In genomic region chr2:128644156-128644555, GRCh38 we compare ENCODE assay signal across 20 cellular contexts.
DNase-seq lines count a peak whose midpoint lies in the region; ATAC-seq and TF ChIP-seq lines count a peak whose summit lies in the region.
"Had no signal": no experiment of that assay in that cellular context is flagged by ENCODE, and none has a peak within 500 bp of the region (broad histone marks: within the 10 kb centered on the region; RNA-seq: fewer than 3 reads in every experiment).

No MANE protein-coding gene starts in this region.

- no peaks in the 10 kb centered on the region for H3K4me1 ChIP-seq in suprapubic skin
- H3K4me1 ChIP-seq: esophagus squamous epithelium, psoas muscle had no signal

- H3K4me1 Mint-ChIP-seq in T-helper 2 cell treated with Interferon-gamma antibody and Interleukin-4, amounts not matched to agents 5 μg/mL and 100 μg/mL, for 36 hours (ENCODE audit: low read depth), result peaks cover 2% of the 10 kb centered on the region

- H3K4me3 ChIP-seq in suprapubic skin (no peak overlapping the region), WERI-Rb-1 (ENCODE audit: low read depth, low read length) (no peak overlapping the region)
- H3K4me3 ChIP-seq: dorsolateral prefrontal cortex, esophagus squamous epithelium, psoas muscle, thoracic aorta had no signal

- 86% methylated on average over 4 of the region's 6 CpGs for WGBS in suprapubic skin

- peaks cover 27% of the 10 kb centered on the region for H3K27me3 Mint-ChIP-seq in T-helper 2 cell treated with Interferon-gamma antibody and Interleukin-4, amounts not matched to agents 5 μg/mL and 100 μg/mL, for 36 hours (ENCODE audit: low read depth)

- H3K27ac ChIP-seq in suprapubic skin, result no peak overlapping the region
- no peak overlapping the region for H3K27ac ChIP-seq in WERI-Rb-1
- H3K27ac ChIP-seq: brain microvascular endothelial cell, dorsolateral prefrontal cortex, esophagus squamous epithelium, psoas muscle, thoracic aorta had no signal

- H3K36me3 Mint-ChIP-seq in T-helper 2 cell treated with Interferon-gamma antibody and Interleukin-4, amounts not matched to agents 5 μg/mL and 100 μg/mL, for 36 hours (ENCODE audit: low read depth), result no peaks in the 10 kb centered on the region
- H3K36me3 Mint-ChIP-seq: activated naive CD8-positive, alpha-beta T cell treated with anti-CD3 and anti-CD28 coated beads, Interleukin-2, amount 10 ng/mL, durations not matched to agents 7 days and 5 days; naive thymus-derived CD4-positive, alpha-beta T cell had no signal

- no peak for ATAC-seq in left lobe of liver
- ATAC-seq: naive thymus-derived CD4-positive, alpha-beta T cell; psoas muscle had no signal

- H3K9me3 Mint-ChIP-seq in T-helper 2 cell treated with Interferon-gamma antibody and Interleukin-4, amounts not matched to agents 5 μg/mL and 100 μg/mL, for 36 hours, result no peaks in the 10 kb centered on the region
- H3K9me3 Mint-ChIP-seq: activated CD4-positive, alpha-beta T cell treated with anti-CD3 and anti-CD28 coated beads, Interleukin-2, amount 10 ng/mL, durations not matched to agents 7 days and 5 days; activated naive CD8-positive, alpha-beta T cell treated with anti-CD3 and anti-CD28 coated beads, Interleukin-2, amount 10 ng/mL, durations not matched to agents 7 days and 5 days; naive thymus-derived CD4-positive, alpha-beta T cell had no signal

- H3K4me3 Mint-ChIP-seq in T-helper 2 cell treated with Interferon-gamma antibody and Interleukin-4, amounts not matched to agents 5 μg/mL and 100 μg/mL, for 36 hours, result no peak overlapping the region
- H3K4me3 Mint-ChIP-seq: activated CD4-positive, alpha-beta T cell treated with anti-CD3 and anti-CD28 coated beads, Interleukin-2, amount 10 ng/mL, durations not matched to agents 7 days and 5 days; activated naive CD8-positive, alpha-beta T cell treated with anti-CD3 and anti-CD28 coated beads, Interleukin-2, amount 10 ng/mL, durations not matched to agents 7 days and 5 days; naive thymus-derived CD4-positive, alpha-beta T cell had no signal

- TF ChIP-seq EP300 in suprapubic skin (IDR thresholded peaks at IDR 0.05), result no peak

- DNase-seq in T-helper 2 cell treated with Interferon-gamma antibody and Interleukin-4, amounts not matched to agents 5 μg/mL and 100 μg/mL, for 36 hours (ENCODE audit: low spot score), result peak; percentile 0
- DNase-seq in T-helper 2 cell, result no peak
- DNase-seq in astrocyte of the hippocampus (ENCODE audit: low read depth, low spot score), result peak; percentile 72
- peak; percentile 28 for DNase-seq in left lobe of liver (ENCODE audit: low spot score)
- peak; percentile 24 to 63 for DNase-seq in suprapubic skin (ENCODE audit: low spot score in 2 of 2)
- no peak for DNase-seq in WERI-Rb-1
- no peak for DNase-seq in epidermal melanocyte (ENCODE audit: insufficient read length, low spot score)
- no peak for DNase-seq in Ammon's horn (ENCODE audit: low spot score)
- DNase-seq: activated CD4-positive, alpha-beta T cell treated with anti-CD3 and anti-CD28 coated beads, Interleukin-2, amount 10 ng/mL, durations not matched to agents 7 days and 5 days; activated naive CD8-positive, alpha-beta T cell treated with anti-CD3 and anti-CD28 coated beads, Interleukin-2, amount 10 ng/mL, durations not matched to agents 7 days and 5 days; brain microvascular endothelial cell; C1 segment of cervical spinal cord; esophagus squamous epithelium; naive thymus-derived CD4-positive, alpha-beta T cell; NCI-H1436; NCI-H226; psoas muscle; stimulated activated CD4-positive, alpha-beta T cell treated with anti-CD3 and anti-CD28 coated beads, Interleukin-12 subunit alpha, Interleukin-12 subunit beta, amount 100 ng/mL, for 4 hours had no signal

- H3K27me3 ChIP-seq in suprapubic skin, result no peaks in the 10 kb centered on the region
- H3K27me3 ChIP-seq in WERI-Rb-1 (ENCODE audit: insufficient read depth, low read depth, severe bottlenecking), result no peaks in the 10 kb centered on the region
- H3K27me3 ChIP-seq: brain microvascular endothelial cell, dorsolateral prefrontal cortex, esophagus squamous epithelium had no signal

- no peaks in the 10 kb centered on the region for H3K9me3 ChIP-seq in suprapubic skin
- H3K9me3 ChIP-seq in WERI-Rb-1 (ENCODE audit: severe bottlenecking), result no peaks in the 10 kb centered on the region
- H3K9me3 ChIP-seq: esophagus squamous epithelium, psoas muscle, thoracic aorta had no signal

- TF ChIP-seq POLR2A in suprapubic skin (IDR thresholded peaks at IDR 0.05), result no peak

- TF ChIP-seq CTCF in suprapubic skin (IDR thresholded peaks at IDR 0.05) (no peak), WERI-Rb-1 (IDR thresholded peaks at IDR 0.05; ENCODE audit: low read depth, low read length) (no peak)

- no peaks in the 10 kb centered on the region for H3K36me3 ChIP-seq in suprapubic skin
- no peaks in the 10 kb centered on the region for H3K36me3 ChIP-seq in WERI-Rb-1
- H3K36me3 ChIP-seq: brain microvascular endothelial cell, esophagus squamous epithelium, thoracic aorta had no signal

- H3K27ac Mint-ChIP-seq in T-helper 2 cell treated with Interferon-gamma antibody and Interleukin-4, amounts not matched to agents 5 μg/mL and 100 μg/mL, for 36 hours, result no peak overlapping the region
- H3K27ac Mint-ChIP-seq: activated CD4-positive, alpha-beta T cell treated with anti-CD3 and anti-CD28 coated beads, Interleukin-2, amount 10 ng/mL, durations not matched to agents 7 days and 5 days; activated naive CD8-positive, alpha-beta T cell treated with anti-CD3 and anti-CD28 coated beads, Interleukin-2, amount 10 ng/mL, durations not matched to agents 7 days and 5 days; naive thymus-derived CD4-positive, alpha-beta T cell had no signal

Comparison
In these comparisons a context has a peak if more than half of its experiments do, and no peak if none do; other contexts are left out.
1. DNase-seq: peak in T-helper 2 cell treated with Interferon-gamma antibody and Interleukin-4, amounts not matched to agents 5 μg/mL and 100 μg/mL, for 36 hours (single experiment), astrocyte of the hippocampus (single experiment), left lobe of liver (single experiment) and suprapubic skin (2 of 2); none in T-helper 2 cell (0 of 5), WERI-Rb-1 (single experiment), epidermal melanocyte (single experiment) and Ammon's horn (single experiment).